ENCODE assay signal across 8 cellular contexts in genomic region chr12:42568952-42569916, GRCh38. TPM values are rescaled to one million over a fixed set of nuclear protein-coding genes. Genes with fewer than 3 reads are reported as not detected.
DNase-seq lines count a peak whose midpoint lies in the region; ATAC-seq and TF ChIP-seq lines count a peak whose summit lies in the region.

No MANE protein-coding gene starts in this region.

- H3K36me3 ChIP-seq in DOHH2 (ENCODE audit: control insufficient read depth, low read length) (no peaks in the 10 kb centered on the region), SK-N-SH (replicated peaks in 1 of 2; ENCODE audit: control insufficient read depth in 1 of 2, insufficient read depth in 2 of 2, low read length in 1 of 2) (no peaks in the 10 kb centered on the region), gastroesophageal sphincter (no peaks in the 10 kb centered on the region)

- 34% methylated on average over 6 of the region's 6 CpGs for WGBS in SK-N-SH (ENCODE audit: low lambda C conversion rate)
- 7 to 10% methylated on average over 3 to 6 of the region's 6 CpGs for WGBS in gastroesophageal sphincter (ENCODE audit: low coverage in 1 of 2), 2 donors

- H3K9me2 ChIP-seq in DOHH2 (replicated peaks; ENCODE audit: control insufficient read depth, low read length), result no peaks in the 10 kb centered on the region
- H3K9me2 ChIP-seq in SK-N-SH, result no peaks in the 10 kb centered on the region

- H3K4me2 ChIP-seq in DOHH2 (ENCODE audit: low read length) (no peak overlapping the region), SK-N-SH (no peak overlapping the region)

- no peak overlapping the region for H3K9ac ChIP-seq in SK-N-SH

- DNase-seq in LNCaP clone FGC (ENCODE audit: low read depth) (peak; percentile 48), SK-N-SH (no peak), sciatic nerve (ENCODE audit: low spot score) (no peak), OCI-M2 (lab: John Stamatoyannopoulos, UW; ENCODE audit: unreplicated experiment) (no peak)

- H4K20me1 ChIP-seq in DOHH2 (ENCODE audit: control insufficient read depth, insufficient read depth, low read depth, low read length), result no peaks in the 10 kb centered on the region
- H4K20me1 ChIP-seq in SK-N-SH (ENCODE audit: insufficient read depth), result no peaks in the 10 kb centered on the region

- H3K79me2 ChIP-seq in DOHH2 (ENCODE audit: control insufficient read depth, low read length), result no peaks in the 10 kb centered on the region
- no peaks in the 10 kb centered on the region for H3K79me2 ChIP-seq in SK-N-SH (ENCODE audit: insufficient read depth)

- H3K9me3 ChIP-seq in DOHH2 (ENCODE audit: control insufficient read depth, insufficient read depth, low read length) (no peaks in the 10 kb centered on the region), SK-N-SH (no peaks in the 10 kb centered on the region), gastroesophageal sphincter (no peaks in the 10 kb centered on the region)

- no peak for TF ChIP-seq POLR2A in gastroesophageal sphincter (IDR thresholded peaks at IDR 0.05)

- TF ChIP-seq CTCF in DOHH2 (IDR thresholded peaks at IDR 0.05; ENCODE audit: low read depth, low read length, poor library complexity, severe bottlenecking), result peak; percentile 65
- peak; percentile 73 for TF ChIP-seq CTCF in LNCaP clone FGC (IDR thresholded peaks at IDR 0.05; ENCODE audit: control insufficient read depth, extremely low read depth, insufficient read depth)
- peak; percentile 68 for TF ChIP-seq CTCF in SK-N-SH (IDR thresholded peaks at IDR 0.05)
- peak; percentile 48 to 62 (median 58) for TF ChIP-seq CTCF in gastroesophageal sphincter (IDR thresholded peaks at IDR 0.05)

- intact Hi-C loops in sciatic nerve (cut with DNase I), result loop anchor here (10.0 kb wide), 1 partner anchor 84 kb away; no protein-coding TSS in a partner anchor

- H2AFZ ChIP-seq in SK-N-SH (ENCODE audit: low read depth), result no peak overlapping the region

- peak; percentile 86 for TF ChIP-seq RAD21 in SK-N-SH (IDR thresholded peaks at IDR 0.05; ENCODE audit: low read length)

- H3K4me3 ChIP-seq in DOHH2 (ENCODE audit: low read length) (no peak overlapping the region), LNCaP clone FGC (ENCODE audit: low read depth, low read length) (no peak overlapping the region), SK-N-SH (ENCODE audit: low read depth in 2 of 2, low read length in 1 of 2) (no peak overlapping the region), gastroesophageal sphincter (no peak overlapping the region)

- POLR2A ChIA-PET in SK-N-SH (lab: Yijun Ruan, JAX), result interaction anchor here (1.1 kb wide), 1 partner anchor 86 kb away, joined by 8 read pairs; no protein-coding TSS in a partner anchor

- H3K27ac ChIP-seq in DOHH2 (ENCODE audit: low read depth, low read length), result no peak overlapping the region
- H3K27ac ChIP-seq in SK-N-SH (ENCODE audit: low read depth in 2 of 2, low read length in 1 of 2), result no peak overlapping the region; a peak in 1 of 4 replicates
- H3K27ac ChIP-seq in gastroesophageal sphincter, result no peak overlapping the region

- peak; percentile 61 for ATAC-seq in GM21515 (IDR thresholded peaks at IDR 0.05; ENCODE audit: unreplicated experiment)
- ATAC-seq in gastroesophageal sphincter, result no peak
- peak; percentile 56 for ATAC-seq in sciatic nerve
- no peak for ATAC-seq in GM21360 (IDR thresholded peaks at IDR 0.05; ENCODE audit: unreplicated experiment)

- peaks cover 15% of the 10 kb centered on the region for H3K27me3 ChIP-seq in DOHH2 (ENCODE audit: control insufficient read depth, low read length)
- H3K27me3 ChIP-seq in SK-N-SH (ENCODE audit: insufficient read depth), result no peaks in the 10 kb centered on the region
- no peaks in the 10 kb centered on the region for H3K27me3 ChIP-seq in gastroesophageal sphincter

- H3K4me1 ChIP-seq in DOHH2 (ENCODE audit: control insufficient read depth, low read length) (no peaks in the 10 kb centered on the region), SK-N-SH (ENCODE audit: control insufficient read depth in 1 of 2, insufficient read depth in 2 of 2, low read depth in 1 of 2, low read length in 1 of 2) (peaks cover 0 to 10% of the 10 kb centered on the region in 2 experiments; a peak in 2 of 4 replicates), gastroesophageal sphincter (peaks cover 0 to 18% (median 2%) of the 10 kb centered on the region in 3 donors)

- CTCF ChIA-PET in SK-N-SH (lab: Yijun Ruan, JAX), result interaction anchor here (0.6 to 12.6 kb wide), 42 partner anchors 9 to 770 kb away, joined by 3 to 206 read pairs (median 4); partner anchors contain the start of gene PRICKLE1

- H3F3A ChIP-seq in DOHH2 (ENCODE audit: control insufficient read depth, insufficient read depth) (no peaks in the 10 kb centered on the region), SK-N-SH (replicated peaks; ENCODE audit: insufficient read depth) (no peaks in the 10 kb centered on the region)

- no peak for TF ChIP-seq EP300 in SK-N-SH (IDR thresholded peaks at IDR 0.05; ENCODE audit: borderline replicate concordance in 1 of 2, low read depth in 1 of 2, low read length in 1 of 2)
- TF ChIP-seq EP300 in gastroesophageal sphincter (IDR thresholded peaks at IDR 0.05), result no peak

TF ChIP-seq in SK-N-SH, 30 proteins besides CTCF, POLR2A, EP300 and RAD21:
- TF ChIP-seq CHD2 (IDR thresholded peaks at IDR 0.05; ENCODE audit: low read length, partially characterized antibody) (peak; percentile 18), TCF12 (IDR thresholded peaks at IDR 0.05) (no peak), SMC3 (IDR thresholded peaks at IDR 0.05; ENCODE audit: low read depth, low read length) (peak; percentile 75), GABPA (IDR thresholded peaks at IDR 0.05; ENCODE audit: low read depth) (no peak), ZBTB33 (IDR thresholded peaks at IDR 0.05; ENCODE audit: borderline replicate concordance, low read depth) (no peak), PBX3 (IDR thresholded peaks at IDR 0.05) (no peak), YY1 (IDR thresholded peaks at IDR 0.05; ENCODE audit: low read depth) (no peak), REST (IDR thresholded peaks at IDR 0.05; ENCODE audit: low read depth, low read length) (no peak), ELF1 (IDR thresholded peaks at IDR 0.05) (no peak), JUND (IDR thresholded peaks at IDR 0.05) (no peak), SIN3A (IDR thresholded peaks at IDR 0.05; ENCODE audit: borderline replicate concordance, low read depth, low read length) (no peak), MEF2A (IDR thresholded peaks at IDR 0.05; ENCODE audit: borderline replicate concordance, low read depth) (no peak), NFIC (IDR thresholded peaks at IDR 0.05; ENCODE audit: borderline replicate concordance) (no peak)
TF ChIP-seq in SK-N-SH: peak in this region for 2.

RNA-seq across cellular contexts. Expression of gene PRICKLE1, which starts 20.3 kb away (rescaled TPM):
- polyA plus RNA-seq in SK-N-SH (2012; rRNA removed), result 0.45 and 1.2 TPM in 2 replicates
- polyA plus RNA-seq in SK-N-SH (2012; cell fraction: cytosol; rRNA removed), result 0.48 and 0.55 TPM in 2 replicates
- 0.56 and 1.5 TPM in 2 replicates for polyA plus RNA-seq in SK-N-SH (2012; cell fraction: nucleus; rRNA removed)
- total RNA-seq in gastroesophageal sphincter (10 to 100 TPM in 3 of 4 donors, 1 to 10 TPM in 1; 8.3 to 30.0 (median 23.3) TPM), sciatic nerve (100 TPM)

Comparison
In these comparisons a context has a peak if more than half of its experiments do, and no peak if none do; other contexts are left out.
1. ATAC-seq: peak in GM21515 (single experiment) and sciatic nerve (single experiment); none in gastroesophageal sphincter (single experiment) and GM21360 (single experiment).
2. Peak in every context shown above with its lines, with median percentiles within 50 percentile points of each other: CTCF ChIP-seq.